Comparison of ENCODE assay signal across 1 cellular context in genomic region chr9:104747565-104748358, GRCh38.
TF ChIP-seq lines count a peak whose summit lies in the region.

Gene NIPSNAP3A (plus strand): TSS chr9:104747683. CDS start chr9:104747793, 110 bp downstream.

TF ChIP-seq in K562, 482 proteins besides CTCF, POLR2A, EP300 and RAD21 (continued from another document and continues in another):
- TF ChIP-seq PRDM10 (IDR thresholded peaks at IDR 0.05; ENCODE audit: partially characterized antibody) (peak; percentile 83), GABPB2 (CRISPR knock-in tag; conservative IDR thresholded peaks at IDR 0.05) (no peak), ZBTB7A (IDR thresholded peaks at IDR 0.05; ENCODE audit: borderline replicate concordance, control insufficient read depth, low read depth, low read length) (no peak), ZKSCAN8 (CRISPR knock-in tag; IDR thresholded peaks at IDR 0.05) (no peak), ZNF75A (CRISPR knock-in tag; IDR thresholded peaks at IDR 0.05) (no peak), MCM2 (IDR thresholded peaks at IDR 0.05; ENCODE audit: low read depth) (no peak), SOX6 (IDR thresholded peaks at IDR 0.05) (no peak; the same call in 1 of the 2 replicates), JUND (IDR thresholded peaks at IDR 0.05; ENCODE audit: borderline replicate concordance, low read depth, low read length) (no peak), JUND (tag; IDR thresholded peaks at IDR 0.05; ENCODE audit: borderline replicate concordance, low read depth, low read length) (no peak), AFF4 (CRISPR knock-in tag; IDR thresholded peaks at IDR 0.05) (peak; percentile 93; the same call in 1 of the 2 replicates), ILK (tag; IDR thresholded peaks at IDR 0.05; ENCODE audit: borderline replicate concordance, low read depth) (no peak), ATF6 (CRISPR knock-in tag; IDR thresholded peaks at IDR 0.05) (no peak; the same call in 1 of the 2 replicates), YBX1 (IDR thresholded peaks at IDR 0.05) (no peak), TRIM28 (IDR thresholded peaks at IDR 0.05) (no peak), E2F1 (CRISPR knock-in tag; IDR thresholded peaks at IDR 0.05) (0 out of 2 replicates have a peak, but pooled peaks have one; percentile 21), ELK3 (CRISPR knock-in tag; IDR thresholded peaks at IDR 0.05) (no peak), KLF16 (IDR thresholded peaks at IDR 0.05) (no peak), EWSR1 (IDR thresholded peaks at IDR 0.05; ENCODE audit: borderline replicate concordance, low read depth, partially characterized antibody) (no peak), ZNF41 (CRISPR knock-in tag; conservative IDR thresholded peaks at IDR 0.05) (no peak), ETS2 (tag; IDR thresholded peaks at IDR 0.05; ENCODE audit: borderline replicate concordance, poor library complexity, severe bottlenecking) (no peak), EP400 (IDR thresholded peaks at IDR 0.05) (peak; percentile 88), REST (CRISPR knock-in tag; IDR thresholded peaks at IDR 0.05; ENCODE audit: low read depth) (peak; percentile 59; the same call in 1 of the 2 replicates), ZNF23 (CRISPR knock-in tag; IDR thresholded peaks at IDR 0.05) (no peak), NFATC3 (IDR thresholded peaks at IDR 0.05) (no peak), DDX20 (tag; IDR thresholded peaks at IDR 0.05; ENCODE audit: low read depth) (no peak), CGGBP1 (CRISPR knock-in tag; IDR thresholded peaks at IDR 0.05) (no peak), ZNF253 (CRISPR knock-in tag; conservative IDR thresholded peaks at IDR 0.05) (no peak), CAMTA2 (CRISPR knock-in tag; conservative IDR thresholded peaks at IDR 0.05) (no peak), SRSF3 (IDR thresholded peaks at IDR 0.05; ENCODE audit: insufficient read depth, low read length) (no peak), ZNF778 (CRISPR knock-in tag; IDR thresholded peaks at IDR 0.05) (no peak), TBP (optimal IDR thresholded peaks at IDR 0.05; ENCODE audit: low read depth, low read length) (peak; percentile 70), NCOA4 (IDR thresholded peaks at IDR 0.05; ENCODE audit: partially characterized antibody) (no peak), HDAC2 (IDR thresholded peaks at IDR 0.05) (peak; percentile 53; the same call in 1 of the 2 replicates), FOXJ3 (CRISPR knock-in tag; IDR thresholded peaks at IDR 0.05) (no peak), FOXJ2 (tag; IDR thresholded peaks at IDR 0.05) (no peak), ARID3B (CRISPR knock-in tag; IDR thresholded peaks at IDR 0.05; ENCODE audit: borderline replicate concordance) (no peak), NEUROD1 (IDR thresholded peaks at IDR 0.05; ENCODE audit: borderline replicate concordance, low read depth, low read length, partially characterized antibody) (no peak), RBM34 (IDR thresholded peaks at IDR 0.05; ENCODE audit: borderline replicate concordance, insufficient read depth, low read length) (no peak), ZNF445 (CRISPR knock-in tag; IDR thresholded peaks at IDR 0.05; ENCODE audit: low read depth) (no peak), RBBP5 (IDR thresholded peaks at IDR 0.05; ENCODE audit: borderline replicate concordance, insufficient read depth, low read length, poor library complexity, severe bottlenecking) (peak; percentile 64), EZH2 (IDR thresholded peaks at IDR 0.05; ENCODE audit: borderline replicate concordance, low read depth, low read length) (no peak), HLTF (IDR thresholded peaks at IDR 0.05) (no peak), KDM4B (IDR thresholded peaks at IDR 0.05; ENCODE audit: borderline replicate concordance in 2 of 2, low read depth in 1 of 2) (peak in 1 of 2 experiments; percentile 42; a peak in 1 of 4 replicates), ZBTB33 (CRISPR knock-in tag; IDR thresholded peaks at IDR 0.05) (no peak; the same call in 1 of the 2 replicates)
